In the genomic region with DNA sequence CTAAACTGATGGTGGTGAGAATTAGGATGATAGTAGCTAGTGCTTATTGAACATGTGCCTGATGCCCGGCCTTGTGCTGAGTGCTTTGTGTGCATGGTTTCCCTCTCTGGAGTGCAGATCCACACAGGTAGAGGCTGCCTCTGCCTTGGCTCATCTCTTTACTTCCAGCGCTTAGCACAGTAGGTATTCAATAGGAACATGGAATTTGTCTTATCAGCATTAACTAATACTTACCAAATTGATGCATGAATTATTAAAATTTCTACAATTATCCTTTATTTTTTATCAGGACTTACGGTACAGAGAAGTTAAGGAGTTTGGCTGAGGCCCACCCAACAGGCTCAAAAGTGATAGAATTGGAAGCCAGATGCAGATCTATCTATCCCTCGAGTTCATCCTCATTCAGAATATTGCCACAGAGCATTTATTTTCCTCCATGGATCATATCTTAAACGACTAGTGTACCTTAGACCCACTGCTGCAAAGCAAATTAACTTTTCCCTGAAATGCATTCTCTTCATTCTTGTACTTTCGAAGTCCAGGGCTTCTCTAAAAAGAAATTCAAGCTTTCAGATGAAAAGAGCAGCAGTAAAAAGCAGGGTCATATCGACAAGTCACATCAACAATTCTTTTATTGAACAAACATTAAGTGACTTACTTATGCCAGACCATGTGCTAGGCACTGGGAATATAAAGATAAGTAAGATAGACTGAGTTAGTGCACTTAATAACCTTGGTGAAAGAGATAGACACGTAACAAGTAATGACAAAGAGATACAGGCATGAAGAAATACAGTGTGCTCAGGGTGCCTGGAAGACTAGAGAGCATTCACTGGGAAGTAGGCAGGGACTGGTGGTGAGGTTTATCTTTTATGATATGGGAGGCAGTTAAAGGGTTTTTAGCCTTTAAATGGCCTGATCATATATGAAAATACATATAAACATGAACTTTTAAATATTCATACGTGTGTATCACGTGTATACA, we compare ENCODE assay signal across 3 cellular contexts.
TF ChIP-seq lines count a peak whose summit lies in the region.

No MANE protein-coding gene starts in this region.

TF ChIP-seq in IMR-90, 13 proteins besides CTCF, POLR2A, EP300 and RAD21:
- TF ChIP-seq, protein P1, sequence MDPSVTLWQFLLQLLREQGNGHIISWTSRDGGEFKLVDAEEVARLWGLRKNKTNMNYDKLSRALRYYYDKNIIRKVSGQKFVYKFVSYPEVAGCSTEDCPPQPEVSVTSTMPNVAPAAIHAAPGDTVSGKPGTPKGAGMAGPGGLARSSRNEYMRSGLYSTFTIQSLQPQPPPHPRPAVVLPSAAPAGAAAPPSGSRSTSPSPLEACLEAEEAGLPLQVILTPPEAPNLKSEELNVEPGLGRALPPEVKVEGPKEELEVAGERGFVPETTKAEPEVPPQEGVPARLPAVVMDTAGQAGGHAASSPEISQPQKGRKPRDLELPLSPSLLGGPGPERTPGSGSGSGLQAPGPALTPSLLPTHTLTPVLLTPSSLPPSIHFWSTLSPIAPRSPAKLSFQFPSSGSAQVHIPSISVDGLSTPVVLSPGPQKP (IDR thresholded peaks at IDR 0.05; ENCODE audit: borderline replicate concordance, low read depth, low read length): no peak
- TF ChIP-seq SMC3 (IDR thresholded peaks at IDR 0.05; ENCODE audit: low read depth, low read length) (no peak), BHLHE40 (IDR thresholded peaks at IDR 0.05; ENCODE audit: low read depth, low read length) (no peak), MAFK (IDR thresholded peaks at IDR 0.05; ENCODE audit: low read depth, low read length) (peak; percentile 68)

TF ChIP-seq in K562, 482 proteins besides CTCF, POLR2A, EP300 and RAD21:
- TF ChIP-seq C11orf30 (IDR thresholded peaks at IDR 0.05; ENCODE audit: low read depth) (peak; percentile 79), ZNF316 (IDR thresholded peaks at IDR 0.05) (peak; percentile 89), MAFF (IDR thresholded peaks at IDR 0.05; ENCODE audit: low read length) (peak; percentile 50; the same call in 1 of the 2 replicates), SETDB1 (IDR thresholded peaks at IDR 0.05; ENCODE audit: low read length) (no peak), MAFK (IDR thresholded peaks at IDR 0.05; ENCODE audit: low read length) (peak; percentile 23; the same call in 1 of the 2 replicates), MAFG (tag; conservative IDR thresholded peaks at IDR 0.05) (peak; percentile 62; the same call in 1 of the 2 replicates)
- TF ChIP-seq, protein P2, sequence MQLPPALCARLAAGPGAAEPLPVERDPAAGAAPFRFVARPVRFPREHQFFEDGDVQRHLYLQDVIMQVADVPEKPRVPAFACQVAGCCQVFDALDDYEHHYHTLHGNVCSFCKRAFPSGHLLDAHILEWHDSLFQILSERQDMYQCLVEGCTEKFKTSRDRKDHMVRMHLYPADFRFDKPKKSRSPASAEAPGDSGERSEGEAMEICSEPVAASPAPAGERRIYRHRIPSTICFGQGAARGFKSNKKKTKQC (CRISPR knock-in tag; IDR thresholded peaks at IDR 0.05): no peak

TF ChIP-seq in HepG2, 621 proteins besides CTCF, POLR2A, EP300 and RAD21 (continues in another document):
- no peak for TF ChIP-seq NFYC (CRISPR knock-in tag; IDR thresholded peaks at IDR 0.05)
- TF ChIP-seq, protein P3, sequence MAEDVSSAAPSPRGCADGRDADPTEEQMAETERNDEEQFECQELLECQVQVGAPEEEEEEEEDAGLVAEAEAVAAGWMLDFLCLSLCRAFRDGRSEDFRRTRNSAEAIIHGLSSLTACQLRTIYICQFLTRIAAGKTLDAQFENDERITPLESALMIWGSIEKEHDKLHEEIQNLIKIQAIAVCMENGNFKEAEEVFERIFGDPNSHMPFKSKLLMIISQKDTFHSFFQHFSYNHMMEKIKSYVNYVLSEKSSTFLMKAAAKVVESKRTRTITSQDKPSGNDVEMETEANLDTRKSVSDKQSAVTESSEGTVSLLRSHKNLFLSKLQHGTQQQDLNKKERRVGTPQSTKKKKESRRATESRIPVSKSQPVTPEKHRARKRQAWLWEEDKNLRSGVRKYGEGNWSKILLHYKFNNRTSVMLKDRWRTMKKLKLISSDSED (CRISPR knock-in tag; IDR thresholded peaks at IDR 0.05): no peak
- TF ChIP-seq ZNF367 (CRISPR knock-in tag; IDR thresholded peaks at IDR 0.05; ENCODE audit: borderline replicate concordance): no peak
- no peak for TF ChIP-seq GPN1 (CRISPR knock-in tag; IDR thresholded peaks at IDR 0.05; ENCODE audit: borderline replicate concordance)
- no peak for TF ChIP-seq ZBTB42 (CRISPR knock-in tag; IDR thresholded peaks at IDR 0.05)
- no peak for TF ChIP-seq FOSL2 (CRISPR knock-in tag; IDR thresholded peaks at IDR 0.05)
- no peak for TF ChIP-seq RBFOX2 (IDR thresholded peaks at IDR 0.05; ENCODE audit: low read depth, low read length)
- TF ChIP-seq, protein P4, sequence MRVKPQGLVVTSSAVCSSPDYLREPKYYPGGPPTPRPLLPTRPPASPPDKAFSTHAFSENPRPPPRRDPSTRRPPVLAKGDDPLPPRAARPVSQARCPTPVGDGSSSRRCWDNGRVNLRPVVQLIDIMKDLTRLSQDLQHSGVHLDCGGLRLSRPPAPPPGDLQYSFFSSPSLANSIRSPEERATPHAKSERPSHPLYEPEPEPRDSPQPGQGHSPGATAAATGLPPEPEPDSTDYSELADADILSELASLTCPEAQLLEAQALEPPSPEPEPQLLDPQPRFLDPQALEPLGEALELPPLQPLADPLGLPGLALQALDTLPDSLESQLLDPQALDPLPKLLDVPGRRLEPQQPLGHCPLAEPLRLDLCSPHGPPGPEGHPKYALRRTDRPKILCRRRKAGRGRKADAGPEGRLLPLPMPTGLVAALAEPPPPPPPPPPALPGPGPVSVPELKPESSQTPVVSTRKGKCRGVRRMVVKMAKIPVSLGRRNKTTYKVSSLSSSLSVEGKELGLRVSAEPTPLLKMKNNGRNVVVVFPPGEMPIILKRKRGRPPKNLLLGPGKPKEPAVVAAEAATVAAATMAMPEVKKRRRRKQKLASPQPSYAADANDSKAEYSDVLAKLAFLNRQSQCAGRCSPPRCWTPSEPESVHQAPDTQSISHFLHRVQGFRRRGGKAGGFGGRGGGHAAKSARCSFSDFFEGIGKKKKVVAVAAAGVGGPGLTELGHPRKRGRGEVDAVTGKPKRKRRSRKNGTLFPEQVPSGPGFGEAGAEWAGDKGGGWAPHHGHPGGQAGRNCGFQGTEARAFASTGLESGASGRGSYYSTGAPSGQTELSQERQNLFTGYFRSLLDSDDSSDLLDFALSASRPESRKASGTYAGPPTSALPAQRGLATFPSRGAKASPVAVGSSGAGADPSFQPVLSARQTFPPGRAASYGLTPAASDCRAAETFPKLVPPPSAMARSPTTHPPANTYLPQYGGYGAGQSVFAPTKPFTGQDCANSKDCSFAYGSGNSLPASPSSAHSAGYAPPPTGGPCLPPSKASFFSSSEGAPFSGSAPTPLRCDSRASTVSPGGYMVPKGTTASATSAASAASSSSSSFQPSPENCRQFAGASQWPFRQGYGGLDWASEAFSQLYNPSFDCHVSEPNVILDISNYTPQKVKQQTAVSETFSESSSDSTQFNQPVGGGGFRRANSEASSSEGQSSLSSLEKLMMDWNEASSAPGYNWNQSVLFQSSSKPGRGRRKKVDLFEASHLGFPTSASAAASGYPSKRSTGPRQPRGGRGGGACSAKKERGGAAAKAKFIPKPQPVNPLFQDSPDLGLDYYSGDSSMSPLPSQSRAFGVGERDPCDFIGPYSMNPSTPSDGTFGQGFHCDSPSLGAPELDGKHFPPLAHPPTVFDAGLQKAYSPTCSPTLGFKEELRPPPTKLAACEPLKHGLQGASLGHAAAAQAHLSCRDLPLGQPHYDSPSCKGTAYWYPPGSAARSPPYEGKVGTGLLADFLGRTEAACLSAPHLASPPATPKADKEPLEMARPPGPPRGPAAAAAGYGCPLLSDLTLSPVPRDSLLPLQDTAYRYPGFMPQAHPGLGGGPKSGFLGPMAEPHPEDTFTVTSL (CRISPR knock-in tag; IDR thresholded peaks at IDR 0.05; ENCODE audit: borderline replicate concordance): peak; percentile 56; the same call in 1 of the 2 replicates
- no peak for TF ChIP-seq NFE2L1 (CRISPR knock-in tag; IDR thresholded peaks at IDR 0.05; ENCODE audit: borderline replicate concordance)
- TF ChIP-seq, protein P5, sequence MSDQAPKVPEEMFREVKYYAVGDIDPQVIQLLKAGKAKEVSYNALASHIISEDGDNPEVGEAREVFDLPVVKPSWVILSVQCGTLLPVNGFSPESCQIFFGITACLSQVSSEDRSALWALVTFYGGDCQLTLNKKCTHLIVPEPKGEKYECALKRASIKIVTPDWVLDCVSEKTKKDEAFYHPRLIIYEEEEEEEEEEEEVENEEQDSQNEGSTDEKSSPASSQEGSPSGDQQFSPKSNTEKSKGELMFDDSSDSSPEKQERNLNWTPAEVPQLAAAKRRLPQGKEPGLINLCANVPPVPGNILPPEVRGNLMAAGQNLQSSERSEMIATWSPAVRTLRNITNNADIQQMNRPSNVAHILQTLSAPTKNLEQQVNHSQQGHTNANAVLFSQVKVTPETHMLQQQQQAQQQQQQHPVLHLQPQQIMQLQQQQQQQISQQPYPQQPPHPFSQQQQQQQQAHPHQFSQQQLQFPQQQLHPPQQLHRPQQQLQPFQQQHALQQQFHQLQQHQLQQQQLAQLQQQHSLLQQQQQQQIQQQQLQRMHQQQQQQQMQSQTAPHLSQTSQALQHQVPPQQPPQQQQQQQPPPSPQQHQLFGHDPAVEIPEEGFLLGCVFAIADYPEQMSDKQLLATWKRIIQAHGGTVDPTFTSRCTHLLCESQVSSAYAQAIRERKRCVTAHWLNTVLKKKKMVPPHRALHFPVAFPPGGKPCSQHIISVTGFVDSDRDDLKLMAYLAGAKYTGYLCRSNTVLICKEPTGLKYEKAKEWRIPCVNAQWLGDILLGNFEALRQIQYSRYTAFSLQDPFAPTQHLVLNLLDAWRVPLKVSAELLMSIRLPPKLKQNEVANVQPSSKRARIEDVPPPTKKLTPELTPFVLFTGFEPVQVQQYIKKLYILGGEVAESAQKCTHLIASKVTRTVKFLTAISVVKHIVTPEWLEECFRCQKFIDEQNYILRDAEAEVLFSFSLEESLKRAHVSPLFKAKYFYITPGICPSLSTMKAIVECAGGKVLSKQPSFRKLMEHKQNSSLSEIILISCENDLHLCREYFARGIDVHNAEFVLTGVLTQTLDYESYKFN (CRISPR knock-in tag; conservative IDR thresholded peaks at IDR 0.05): peak; percentile 60
- TF ChIP-seq ZFP36L2 (CRISPR knock-in tag; IDR thresholded peaks at IDR 0.05): no peak
- no peak for TF ChIP-seq ZNF746 (CRISPR knock-in tag; IDR thresholded peaks at IDR 0.05)
- TF ChIP-seq, protein P6, sequence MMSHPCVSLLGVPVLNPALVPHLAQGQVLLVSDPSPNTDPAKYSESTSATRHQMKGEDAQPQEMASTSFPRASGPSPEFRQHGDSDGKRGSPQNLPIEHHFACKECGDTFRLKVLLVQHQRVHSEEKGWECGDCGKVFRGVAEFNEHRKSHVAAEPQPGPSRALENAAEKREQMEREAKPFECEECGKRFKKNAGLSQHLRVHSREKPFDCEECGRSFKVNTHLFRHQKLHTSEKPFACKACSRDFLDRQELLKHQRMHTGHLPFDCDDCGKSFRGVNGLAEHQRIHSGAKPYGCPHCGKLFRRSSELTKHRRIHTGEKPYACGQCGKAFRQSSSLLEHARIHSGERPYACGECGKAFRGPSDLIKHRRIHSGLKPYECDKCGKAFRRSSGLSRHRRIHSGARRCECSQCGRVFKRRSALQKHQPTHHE (CRISPR knock-in tag; IDR thresholded peaks at IDR 0.05; ENCODE audit: borderline replicate concordance): no peak
- TF ChIP-seq, protein P7, sequence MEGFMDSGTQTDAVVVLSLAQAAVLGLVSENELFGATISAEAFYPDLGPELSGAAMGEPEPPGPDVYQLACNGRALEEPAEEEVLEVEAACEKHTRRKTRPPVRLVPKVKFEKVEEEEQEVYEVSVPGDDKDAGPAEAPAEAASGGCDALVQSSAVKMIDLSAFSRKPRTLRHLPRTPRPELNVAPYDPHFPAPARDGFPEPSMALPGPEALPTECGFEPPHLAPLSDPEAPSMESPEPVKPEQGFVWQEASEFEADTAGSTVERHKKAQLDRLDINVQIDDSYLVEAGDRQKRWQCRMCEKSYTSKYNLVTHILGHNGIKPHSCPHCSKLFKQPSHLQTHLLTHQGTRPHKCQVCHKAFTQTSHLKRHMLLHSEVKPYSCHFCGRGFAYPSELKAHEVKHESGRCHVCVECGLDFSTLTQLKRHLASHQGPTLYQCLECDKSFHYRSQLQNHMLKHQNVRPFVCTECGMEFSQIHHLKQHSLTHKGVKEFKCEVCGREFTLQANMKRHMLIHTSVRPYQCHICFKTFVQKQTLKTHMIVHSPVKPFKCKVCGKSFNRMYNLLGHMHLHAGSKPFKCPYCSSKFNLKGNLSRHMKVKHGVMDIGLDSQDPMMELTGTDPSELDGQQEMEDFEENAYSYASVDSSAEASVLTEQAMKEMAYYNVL (CRISPR knock-in tag; IDR thresholded peaks at IDR 0.05; ENCODE audit: borderline replicate concordance): 0 out of 2 replicates have a peak, but pooled peaks have one; percentile 42
- TF ChIP-seq, protein P8, sequence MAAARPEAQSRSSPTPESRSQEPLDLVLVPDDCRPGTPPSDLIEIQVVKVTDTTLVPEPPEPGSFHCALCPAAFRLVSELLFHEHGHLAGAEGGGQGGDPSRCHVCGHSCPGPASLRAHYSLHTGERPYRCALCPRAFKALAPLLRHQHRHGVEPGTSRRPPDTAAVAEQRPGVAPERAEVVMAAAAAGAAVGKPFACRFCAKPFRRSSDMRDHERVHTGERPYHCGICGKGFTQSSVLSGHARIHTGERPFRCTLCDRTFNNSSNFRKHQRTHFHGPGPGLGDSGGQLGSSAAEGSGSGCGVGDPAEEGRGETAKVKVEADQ (CRISPR knock-in tag; IDR thresholded peaks at IDR 0.05; ENCODE audit: borderline replicate concordance): no peak
- no peak for TF ChIP-seq MEF2D (CRISPR knock-in tag; IDR thresholded peaks at IDR 0.05)
- TF ChIP-seq GZF1 (CRISPR knock-in tag; IDR thresholded peaks at IDR 0.05): no peak
- TF ChIP-seq KDM5A (IDR thresholded peaks at IDR 0.05; ENCODE audit: borderline replicate concordance, low read length): no peak
- no peak for TF ChIP-seq SMAD3 (CRISPR knock-in tag; IDR thresholded peaks at IDR 0.05)
